11 cellular contexts compared by ENCODE assay signal in the genomic region with DNA sequence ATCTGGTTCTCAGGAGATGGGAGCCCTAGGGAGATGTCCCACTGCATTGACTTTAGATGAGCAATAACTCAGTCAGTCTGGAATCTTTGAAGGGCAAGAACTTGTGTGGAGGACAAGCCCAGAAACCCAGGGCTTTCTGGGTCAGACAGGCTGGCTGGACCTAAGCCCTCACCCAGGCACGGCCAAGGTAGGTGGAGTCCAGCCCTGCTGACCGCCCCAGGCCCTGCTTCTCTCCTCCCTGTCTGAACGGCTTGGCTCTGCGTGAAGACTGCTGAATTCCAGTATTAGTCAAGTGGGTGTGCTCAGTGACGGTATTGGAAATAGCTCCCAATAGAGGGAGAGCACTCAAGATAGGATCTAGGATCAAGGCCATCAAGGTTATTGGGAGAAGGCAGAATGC. TPM values are rescaled to one million over a fixed set of nuclear protein-coding genes. Genes with fewer than 3 reads are reported as not detected.
A peak's percentile ranks its signal among the peaks of the same experiment; 100 is the strongest.
DNase-seq lines count a peak whose midpoint lies in the region; ATAC-seq and TF ChIP-seq lines count a peak whose summit lies in the region.
"Had no signal": no experiment of that assay in that cellular context is flagged by ENCODE, and none has a peak within 500 bp of the region (broad histone marks: within the 10 kb centered on the region; RNA-seq: fewer than 3 reads in every experiment).

No MANE protein-coding gene starts in this region.

- H3K4me1 ChIP-seq in ovary (ENCODE audit: insufficient read depth) = peaks cover 7% of the 10 kb centered on the region

- H3K4me3 Mint-ChIP-seq in T-cell = peak overlapping the region in 1 of 3 donors; percentile 88

- peaks cover 81 to 88% (median 82%) of the 10 kb centered on the region in 3 donors for H3K4me1 Mint-ChIP-seq in T-cell

- POLR2A ChIA-PET in T-cell (lab: Charles Lee) = interaction anchor here (0.6 to 1.2 kb wide), 4 partner anchors 11 to 21 kb away, joined by 3 to 15 read pairs (median 4); no protein-coding TSS in a partner anchor

- no peaks in the 10 kb centered on the region for H3K36me3 ChIP-seq in ovary

- ATAC-seq in T-cell (replicated peaks in 1 of 4) (no peak), GM19397 (IDR thresholded peaks at IDR 0.05; ENCODE audit: unreplicated experiment) (no peak), GM21717 (IDR thresholded peaks at IDR 0.05; ENCODE audit: unreplicated experiment) (no peak), GM21390 (IDR thresholded peaks at IDR 0.05; ENCODE audit: unreplicated experiment) (no peak), GM19463 (IDR thresholded peaks at IDR 0.05; ENCODE audit: unreplicated experiment) (no peak)

- TF ChIP-seq CTCF in AG10803 (conservative IDR thresholded peaks at IDR 0.05; ENCODE audit: low read length) = 0 out of 2 replicates have a peak, but pooled peaks have one; percentile 15
- TF ChIP-seq CTCF in fibroblast of villous mesenchyme (IDR thresholded peaks at IDR 0.05; ENCODE audit: insufficient read depth, low read depth, low read length) = no peak
- TF ChIP-seq CTCF in ovary (IDR thresholded peaks at IDR 0.05) = no peak

- peaks cover 0 to 7% (median 0%) of the 10 kb centered on the region in 3 donors for H3K9me3 Mint-ChIP-seq in T-cell

- no peaks in the 10 kb centered on the region for H3K9me3 ChIP-seq in ovary

- H3K27ac ChIP-seq in ovary = no peak overlapping the region

- no peak for TF ChIP-seq POLR2A in ovary (IDR thresholded peaks at IDR 0.05)

- H3K36me3 Mint-ChIP-seq in T-cell = peaks cover 6% of the 10 kb centered on the region

- no peaks in the 10 kb centered on the region for H3K27me3 ChIP-seq in ovary

- peak; percentile 79 for DNase-seq in AG10803 (ENCODE audit: low read depth)
- DNase-seq in T-cell = no peak
- peak; percentile 52 for DNase-seq in fibroblast of villous mesenchyme (ENCODE audit: low read depth)
- DNase-seq in ovary = peak in 3 of 5 donors; percentile 27 to 68 (median 42)
- DNase-seq: NCI-H2029, SIG-M5 had no signal

- no peak for TF ChIP-seq EP300 in ovary (IDR thresholded peaks at IDR 0.05)

- 31 to 46% (median 40%) methylated on average over 5 of the region's 5 CpGs for WGBS in ovary, 3 donors

- intact Hi-C loops in ovary (cut with DNase I) = no loop called here

- H3K4me3 ChIP-seq in AG10803 (ENCODE audit: low read length) (no peak overlapping the region), fibroblast of villous mesenchyme (ENCODE audit: low read depth, low read length) (no peak overlapping the region), ovary (no peak overlapping the region)

- H3K27me3 Mint-ChIP-seq in T-cell = no peaks in the 10 kb centered on the region

- peak overlapping the region; percentile 83 to 86 for H3K27ac Mint-ChIP-seq in T-cell

- CTCF ChIA-PET in T-cell (lab: Charles Lee) = no interaction called here

RNA-seq across cellular contexts. Expression of gene CXCR5, which starts 6.1 kb away (rescaled TPM):
- total RNA-seq in T-cell (10 to 100 TPM in 1 of 5 donors, 1 to 10 TPM in 4; 4.7 to 10.6 (median 6.3) TPM), fibroblast of villous mesenchyme (not detected in 2 replicates), ovary (under 1 TPM in 1 of 7 donors, not detected in 6; 0.05 TPM)
- under 1 TPM in 1 of 2 donors, not detected in 1; 0.17 TPM for polyA plus RNA-seq in ovary
- total RNA-seq: lung microvascular endothelial cell had no signal

RNA-seq across cellular contexts. Expression of gene BCL9L, which starts 35.9 kb away (rescaled TPM):
- total RNA-seq in T-cell = 100 to 1,000 TPM; 229 to 331 (median 308) TPM
- 28.9 and 29.0 TPM in 2 replicates for total RNA-seq in fibroblast of villous mesenchyme
- total RNA-seq in ovary = 100 to 1,000 TPM in 1 of 7 donors, 10 to 100 TPM in 6; 12.9 to 145 (median 79.9) TPM
- polyA plus RNA-seq in ovary = 10 to 100 TPM in 1 of 2 donors, 1 to 10 TPM in 1; 5.5 to 31.2 TPM

Comparison
In these comparisons a context has a peak if more than half of its experiments do, and no peak if none do; other contexts are left out.
1. DNase-seq: peak in AG10803 (single experiment), fibroblast of villous mesenchyme (single experiment) and ovary (3 of 5); none in T-cell (0 of 34).